Comparison of ENCODE assay signal across 23 cellular contexts in the genomic region with DNA sequence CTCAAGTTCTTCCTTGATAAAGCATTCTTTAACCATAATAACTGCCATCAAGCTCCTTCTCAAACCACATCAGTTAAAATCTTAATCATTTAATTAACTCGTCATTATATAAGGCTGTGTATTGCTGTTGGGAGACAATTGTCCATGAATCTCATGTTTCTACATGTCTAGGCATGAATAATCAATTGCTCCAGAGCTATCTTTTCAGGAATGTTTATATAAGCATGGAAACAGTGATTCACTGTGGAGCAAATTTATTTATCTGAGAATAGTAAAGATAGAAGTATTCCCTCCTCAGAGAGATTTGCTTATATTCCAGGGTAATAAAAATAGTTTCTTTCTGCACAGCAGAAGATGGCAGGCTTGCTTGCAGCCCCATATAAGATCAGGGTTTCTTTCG.
DNase-seq lines count a peak whose midpoint lies in the region; FAIRE-seq and TF ChIP-seq lines count a peak whose summit lies in the region.
"Had no signal": no experiment of that assay in that cellular context is flagged by ENCODE, and none has a peak within 500 bp of the region (broad histone marks: within the 10 kb centered on the region; RNA-seq: fewer than 3 reads in every experiment).

No MANE protein-coding gene starts in this region.

- H2AFZ ChIP-seq in hepatocyte: no peak overlapping the region

- intact Hi-C loops in kidney (cut with DNase I): no loop called here

- peaks cover 2% of the 10 kb centered on the region for H3K27me3 ChIP-seq in hepatocyte
- H3K27me3 ChIP-seq in WERI-Rb-1 (ENCODE audit: insufficient read depth, low read depth, severe bottlenecking): no peaks in the 10 kb centered on the region
- H3K27me3 ChIP-seq: left lung, SJCRH30 had no signal

- peaks cover 11% of the 10 kb centered on the region for H3K4me1 ChIP-seq in hepatocyte (ENCODE audit: insufficient read depth)
- no peaks in the 10 kb centered on the region for H3K4me1 ChIP-seq in kidney (ENCODE audit: control insufficient read depth in 1 of 2, insufficient read depth in 1 of 2, low read depth in 1 of 2, low read length in 2 of 2)
- H3K4me1 ChIP-seq: SJCRH30 had no signal

- no peak overlapping the region for H3K4me3 ChIP-seq in astrocyte of the spinal cord (ENCODE audit: low read depth, low read length)
- H3K4me3 ChIP-seq in hepatocyte: no peak overlapping the region
- no peak overlapping the region for H3K4me3 ChIP-seq in kidney (ENCODE audit: low read length in 2 of 2)
- no peak overlapping the region for H3K4me3 ChIP-seq in WERI-Rb-1 (ENCODE audit: low read depth, low read length)
- H3K4me3 ChIP-seq: left lung, SJCRH30, skin epidermis had no signal

- H3K9me3 ChIP-seq in hepatocyte (ENCODE audit: low read depth): no peaks in the 10 kb centered on the region
- H3K9me3 ChIP-seq in kidney (ENCODE audit: control insufficient read depth in 1 of 2, low read length in 2 of 2): no peaks in the 10 kb centered on the region
- no peaks in the 10 kb centered on the region for H3K9me3 ChIP-seq in WERI-Rb-1 (ENCODE audit: severe bottlenecking)
- H3K9me3 ChIP-seq: left lung, SJCRH30 had no signal

- H3K9ac ChIP-seq in kidney (ENCODE audit: low read length in 2 of 2): no peak overlapping the region

- no peak for TF ChIP-seq CTCF in astrocyte of the spinal cord (IDR thresholded peaks at IDR 0.05; ENCODE audit: low read depth, low read length)
- TF ChIP-seq CTCF in hepatocyte (IDR thresholded peaks at IDR 0.05; ENCODE audit: poor library complexity): no peak
- no peak for TF ChIP-seq CTCF in kidney (IDR thresholded peaks at IDR 0.05; ENCODE audit: borderline replicate concordance, extremely low read depth, insufficient read depth)
- TF ChIP-seq CTCF in WERI-Rb-1 (IDR thresholded peaks at IDR 0.05; ENCODE audit: low read depth, low read length): no peak

- no peaks in the 10 kb centered on the region for H3K9me2 ChIP-seq in hepatocyte (replicated peaks; ENCODE audit: insufficient read depth)

- no peak for FAIRE-seq in kidney (lab: Jason Lieb, UNC)

- H3K4me2 ChIP-seq in hepatocyte: no peak overlapping the region

- H3K27ac ChIP-seq in hepatocyte (peak overlapping the region; percentile 62), kidney (ENCODE audit: low read depth in 2 of 2, low read length in 2 of 2) (no peak overlapping the region), WERI-Rb-1 (no peak overlapping the region)
- H3K27ac ChIP-seq: left lung, SJCRH30, skin epidermis had no signal

- H3K79me2 ChIP-seq in hepatocyte: no peaks in the 10 kb centered on the region

- WGBS in hepatocyte (ENCODE audit: low lambda C conversion rate, missing lambda C conversion rate): 48% methylated on average over 2 of the region's 2 CpGs

- H4K20me1 ChIP-seq in hepatocyte (ENCODE audit: insufficient read depth, poor library complexity, severe bottlenecking): no peaks in the 10 kb centered on the region

- in situ Hi-C loops in astrocyte of the spinal cord (cut with HindIII; ENCODE audit: low sequenced_read_pairs): no loop called here

- DNase-seq in EH (ENCODE audit: low read depth) (peak; percentile 68), NCI-H146 (lab: John Stamatoyannopoulos, UW) (peak; percentile 59), astrocyte of the spinal cord (ENCODE audit: low read depth, low spot score) (peak; percentile 10), hepatocyte (ENCODE audit: low spot score) (no peak), kidney (no peak), activated T-cell treated with anti-CD3 and anti-CD28 coated beads for 4 hours (no peak), WERI-Rb-1 (no peak), NCI-H526 treated with DMSO at 0.1 percent for 48 hours (lab: John Stamatoyannopoulos, UW) (no peak)
- DNase-seq: activated CD4-positive, alpha-beta T cell treated with anti-CD3 and anti-CD28 coated beads for 36 hours; activated naive CD4-positive, alpha-beta T cell treated with anti-CD3 and anti-CD28 coated beads, Interleukin-2, amount 10 ng/mL, durations not matched to agents 7 days and 5 days; activated T-cell treated with anti-CD3 and anti-CD28 coated beads, Interleukin-2, amount 50 U/mL, for 48 hours; aorta; cerebellar nuclear complex; erythroblast; glutamatergic neuron; HCEC 1CT; KBM-7; left lung; MV-4-11; NCI-H187 treated with DMSO at 0.1 percent for 48 hours; SJCRH30; stimulated activated CD4-positive, alpha-beta T cell treated with anti-CD3 and anti-CD28 coated beads, Interleukin-2, amount 100 ng/mL, for 24 hours had no signal

- H3K36me3 ChIP-seq in hepatocyte (replicated peaks; ENCODE audit: insufficient read depth, low read depth): no peaks in the 10 kb centered on the region
- no peaks in the 10 kb centered on the region for H3K36me3 ChIP-seq in kidney (ENCODE audit: control insufficient read depth in 1 of 2, insufficient read depth in 2 of 2, low read length in 2 of 2)
- H3K36me3 ChIP-seq in WERI-Rb-1: no peaks in the 10 kb centered on the region
- H3K36me3 ChIP-seq: left lung, SJCRH30 had no signal

Comparison
In these comparisons a context has a peak if more than half of its experiments do, and no peak if none do; other contexts are left out.
1. DNase-seq: peak in EH (single experiment), NCI-H146 (single experiment) and astrocyte of the spinal cord (single experiment); none in hepatocyte (single experiment), kidney (single experiment), activated T-cell treated with anti-CD3 and anti-CD28 coated beads for 4 hours (single experiment), WERI-Rb-1 (single experiment) and NCI-H526 treated with DMSO at 0.1 percent for 48 hours (single experiment).